In genomic region chr5:134608555-134608954, GRCh38 we compare ENCODE assay signal across 22 cellular contexts. TPM values are rescaled to one million over a fixed set of nuclear protein-coding genes. Genes with fewer than 3 reads are reported as not detected.
DNase-seq lines count a peak whose midpoint lies in the region; ATAC-seq and TF ChIP-seq lines count a peak whose summit lies in the region.
"Had no signal": no experiment of that assay in that cellular context is flagged by ENCODE, and none has a peak within 500 bp of the region (broad histone marks: within the 10 kb centered on the region; RNA-seq: fewer than 3 reads in every experiment).

No MANE protein-coding gene starts in this region.

- ATAC-seq in GM18498 (IDR thresholded peaks at IDR 0.05; ENCODE audit: unreplicated experiment) (peak; percentile 40), memory B cell (ENCODE audit: low read depth) (no peak), GM18861 (IDR thresholded peaks at IDR 0.05; ENCODE audit: unreplicated experiment) (no peak), HG03196 (IDR thresholded peaks at IDR 0.05; ENCODE audit: unreplicated experiment) (no peak)
- ATAC-seq in activated T-helper 17 cell treated with anti-CD3 and anti-CD28 coated beads, Interleukin-2, amount 50 U/mL, for 72 hours (replicated peaks): peak; percentile 71

- H3K4me1 Mint-ChIP-seq in CD4-positive, alpha-beta memory T cell: peaks cover 12 to 14% (median 13%) of the 10 kb centered on the region in 4 donors
- H3K4me1 Mint-ChIP-seq in activated T-helper 17 cell treated with anti-CD3 and anti-CD28 coated beads, Interleukin-2, amount 50 U/mL, for 72 hours: peaks cover 32% of the 10 kb centered on the region
- H3K4me1 Mint-ChIP-seq in memory B cell: no peaks in the 10 kb centered on the region

- no peak overlapping the region for H3K4me3 ChIP-seq in CD4-positive, alpha-beta memory T cell (ENCODE audit: low read length in 2 of 2)
- no peak overlapping the region for H3K4me3 ChIP-seq in vagina
- H3K4me3 ChIP-seq: pancreas, thoracic aorta had no signal

- H3K4me1 ChIP-seq in CD4-positive, alpha-beta memory T cell (ENCODE audit: insufficient read depth, low read length): peaks cover 10% of the 10 kb centered on the region
- no peaks in the 10 kb centered on the region for H3K4me1 ChIP-seq in vagina

- no peak for TF ChIP-seq POLR2A in vagina (IDR thresholded peaks at IDR 0.05)

- peak overlapping the region; percentile 48 to 90 (median 82) for H3K27ac Mint-ChIP-seq in CD4-positive, alpha-beta memory T cell
- peak overlapping the region; percentile 96 for H3K27ac Mint-ChIP-seq in activated T-helper 17 cell treated with anti-CD3 and anti-CD28 coated beads, Interleukin-2, amount 50 U/mL, for 72 hours
- H3K27ac Mint-ChIP-seq in memory B cell: peak overlapping the region; percentile 43
- H3K27ac Mint-ChIP-seq: H9 had no signal

- H3K27me3 Mint-ChIP-seq in CD4-positive, alpha-beta memory T cell: no peaks in the 10 kb centered on the region
- no peaks in the 10 kb centered on the region for H3K27me3 Mint-ChIP-seq in activated T-helper 17 cell treated with anti-CD3 and anti-CD28 coated beads, Interleukin-2, amount 50 U/mL, for 72 hours
- no peaks in the 10 kb centered on the region for H3K27me3 Mint-ChIP-seq in memory B cell

- H3K36me3 ChIP-seq in CD4-positive, alpha-beta memory T cell (ENCODE audit: insufficient read depth, low read length): peaks cover 54% of the 10 kb centered on the region
- H3K36me3 ChIP-seq in vagina: peaks cover 0 to 73% of the 10 kb centered on the region in 2 donors

- H3K27me3 ChIP-seq in CD4-positive, alpha-beta memory T cell (ENCODE audit: insufficient read depth, low read length): no peaks in the 10 kb centered on the region
- no peaks in the 10 kb centered on the region for H3K27me3 ChIP-seq in vagina
- H3K27me3 ChIP-seq: pancreas had no signal

- intact Hi-C loops in CD4-positive, alpha-beta memory T cell (cut with micrococcal nuclease): no loop called here
- intact Hi-C loops in vagina (cut with DNase I): no loop called here

- CTCF ChIA-PET in CD4-positive, alpha-beta memory T cell (lab: Charles Lee; ENCODE audit: partially characterized antibody): interaction anchor here (1.0 to 1.8 kb wide), 3 partner anchors 10 to 306 kb away, joined by 3 to 15 read pairs (median 3); no protein-coding TSS in a partner anchor

- no peaks in the 10 kb centered on the region for H3K9me3 Mint-ChIP-seq in CD4-positive, alpha-beta memory T cell
- H3K9me3 Mint-ChIP-seq in activated T-helper 17 cell treated with anti-CD3 and anti-CD28 coated beads, Interleukin-2, amount 50 U/mL, for 72 hours: no peaks in the 10 kb centered on the region
- no peaks in the 10 kb centered on the region for H3K9me3 Mint-ChIP-seq in memory B cell
- H3K9me3 Mint-ChIP-seq: H9 had no signal

- POLR2A ChIA-PET in CD4-positive, alpha-beta memory T cell (lab: Charles Lee; ENCODE audit: partially characterized antibody): no interaction called here

- peaks cover 66 to 84% of the 10 kb centered on the region in 2 donors for H3K36me3 Mint-ChIP-seq in CD4-positive, alpha-beta memory T cell
- peaks cover 98% of the 10 kb centered on the region for H3K36me3 Mint-ChIP-seq in activated T-helper 17 cell treated with anti-CD3 and anti-CD28 coated beads, Interleukin-2, amount 50 U/mL, for 72 hours (ENCODE audit: low read depth)
- H3K36me3 Mint-ChIP-seq in memory B cell: peaks cover 25% of the 10 kb centered on the region

- no peak overlapping the region for H3K27ac ChIP-seq in CD4-positive, alpha-beta memory T cell (ENCODE audit: low read depth, low read length)
- H3K27ac ChIP-seq in vagina: no peak overlapping the region
- H3K27ac ChIP-seq: thoracic aorta had no signal

- DNase-seq in CD4-positive, alpha-beta memory T cell: peak in 1 of 5 donors; percentile 7
- DNase-seq in memory B cell (ENCODE audit: low spot score in 2 of 2): no peak
- DNase-seq in vagina (ENCODE audit: extremely low spot score in 2 of 2): no peak
- DNase-seq: activated CD4-positive, alpha-beta T cell treated with anti-CD3 and anti-CD28 coated beads, Interleukin-2, amount 50 U/mL, for 1 hour; activated effector memory CD4-positive, alpha-beta T cell treated with Interleukin-2 at 50 U/mL for 16 hours; cortex of kidney; DMS 273 treated with DMSO at 0.1 percent for 48 hours; foreskin melanocyte; H9; left colon; NCI-H1048; NCI-H2107; NCI-H526 treated with DMSO at 0.1 percent for 48 hours; pancreas; SHP77; stimulated activated CD4-positive, alpha-beta T cell treated with anti-CD3 and anti-CD28 coated beads, Interleukin-4, amount 100 ng/mL, for 24 hours; T-helper 9 cell had no signal

- H3K9me3 ChIP-seq in CD4-positive, alpha-beta memory T cell (ENCODE audit: control insufficient read depth in 1 of 2, low read length in 2 of 2): no peaks in the 10 kb centered on the region
- H3K9me3 ChIP-seq in vagina: no peaks in the 10 kb centered on the region
- H3K9me3 ChIP-seq: pancreas, thoracic aorta had no signal

- H3K4me3 Mint-ChIP-seq in CD4-positive, alpha-beta memory T cell: peak overlapping the region in 1 of 8 donors; percentile 17
- H3K4me3 Mint-ChIP-seq in activated T-helper 17 cell treated with anti-CD3 and anti-CD28 coated beads, Interleukin-2, amount 50 U/mL, for 72 hours: peak overlapping the region; percentile 79
- H3K4me3 Mint-ChIP-seq in memory B cell: no peak overlapping the region
- H3K4me3 Mint-ChIP-seq: H9 had no signal

- TF ChIP-seq CTCF in vagina (IDR thresholded peaks at IDR 0.05): no peak

RNA-seq across cellular contexts. Expression of gene SAR1B, which starts 24.1 kb away (rescaled TPM):
- total RNA-seq in CD4-positive, alpha-beta memory T cell: 10 to 100 TPM; 47.5 to 51.4 TPM
- 10 to 100 TPM; 42.2 to 47.6 TPM for polyA plus RNA-seq in CD4-positive, alpha-beta memory T cell
- 10 to 100 TPM; 41.6 to 73.0 TPM for total RNA-seq in activated T-helper 17 cell treated with anti-CD3 and anti-CD28 coated beads, Interleukin-2, amount 50 U/mL, for 72 hours
- 47.1 TPM for total RNA-seq in vagina

RNA-seq across cellular contexts. Expression of gene SEC24A, which starts 40.0 kb away (rescaled TPM):
- 10 to 100 TPM; 16.1 to 16.6 TPM for total RNA-seq in CD4-positive, alpha-beta memory T cell
- 1 to 10 TPM; 7.5 to 8.6 TPM for polyA plus RNA-seq in CD4-positive, alpha-beta memory T cell
- 10 to 100 TPM; 43.6 to 55.4 TPM for total RNA-seq in activated T-helper 17 cell treated with anti-CD3 and anti-CD28 coated beads, Interleukin-2, amount 50 U/mL, for 72 hours
- total RNA-seq in vagina: 11.3 TPM

Comparison
In these comparisons a context has a peak if more than half of its experiments do, and no peak if none do; other contexts are left out.
1. H3K27ac Mint-ChIP-seq: peak in every context shown above with its lines; median percentile 96 in activated T-helper 17 cell treated with anti-CD3 and anti-CD28 coated beads, Interleukin-2, amount 50 U/mL, for 72 hours; 82 in CD4-positive, alpha-beta memory T cell; 43 in memory B cell.
2. ATAC-seq: peak in GM18498 (single experiment) and activated T-helper 17 cell treated with anti-CD3 and anti-CD28 coated beads, Interleukin-2, amount 50 U/mL, for 72 hours (single experiment); none in memory B cell (single experiment), GM18861 (single experiment) and HG03196 (single experiment).